Comparison of ENCODE assay signal across 12 cellular contexts in the genomic region with DNA sequence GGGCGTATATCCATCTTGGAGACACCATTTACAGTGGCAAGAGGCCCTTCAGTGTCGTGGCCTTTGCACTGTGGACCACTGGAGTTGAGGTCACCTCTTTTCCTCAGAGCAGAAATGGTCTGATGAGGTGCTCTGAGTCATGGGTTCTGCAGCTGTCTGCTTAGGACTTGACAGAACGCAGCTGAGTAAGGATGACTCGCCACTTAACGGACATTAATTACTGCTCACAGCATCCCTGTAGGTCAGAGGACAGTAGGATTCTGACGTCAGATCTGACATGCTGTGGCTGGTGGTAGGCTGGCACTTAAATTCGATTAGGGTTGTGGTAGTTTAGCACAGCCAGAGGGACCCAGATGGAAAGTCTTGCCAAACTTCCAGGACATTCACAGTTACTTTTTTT.
DNase-seq lines count a peak whose midpoint lies in the region; TF ChIP-seq lines count a peak whose summit lies in the region.
"Had no signal": no experiment of that assay in that cellular context is flagged by ENCODE, and none has a peak within 500 bp of the region (broad histone marks: within the 10 kb centered on the region; RNA-seq: fewer than 3 reads in every experiment).

No MANE protein-coding gene starts in this region.

- no peaks in the 10 kb centered on the region for H3K4me1 Mint-ChIP-seq in activated CD4-positive, alpha-beta T cell treated with anti-CD3 and anti-CD28 coated beads, Interleukin-2, amount 10 ng/mL, durations not matched to agents 24 days and 14 days
- H3K4me1 Mint-ChIP-seq in activated naive CD4-positive, alpha-beta T cell treated with anti-CD3 and anti-CD28 coated beads, Interleukin-2, amount 10 ng/mL, durations not matched to agents 7 days and 5 days = no peaks in the 10 kb centered on the region
- H3K4me1 Mint-ChIP-seq: CD8-positive, alpha-beta memory T cell had no signal

- no peaks in the 10 kb centered on the region for H3K36me3 Mint-ChIP-seq in activated CD4-positive, alpha-beta T cell treated with anti-CD3 and anti-CD28 coated beads, Interleukin-2, amount 10 ng/mL, durations not matched to agents 24 days and 14 days (ENCODE audit: low read depth)
- no peaks in the 10 kb centered on the region for H3K36me3 Mint-ChIP-seq in activated naive CD4-positive, alpha-beta T cell treated with anti-CD3 and anti-CD28 coated beads, Interleukin-2, amount 10 ng/mL, durations not matched to agents 7 days and 5 days
- H3K36me3 Mint-ChIP-seq: CD8-positive, alpha-beta memory T cell; WTC11 had no signal

- H3K4me3 ChIP-seq in AG04449 (ENCODE audit: low read depth, low read length) = no peak overlapping the region

- POLR2A ChIA-PET in AG04449 (lab: Yijun Ruan, JAX) = no interaction called here

- TF ChIP-seq CTCF in AG04449 (IDR thresholded peaks at IDR 0.05; ENCODE audit: insufficient read depth, low read length, missing control alignments) = no peak

- intact Hi-C loops in activated CD4-positive, alpha-beta T cell treated with anti-CD3 and anti-CD28 coated beads, Interleukin-2, amount 10 ng/mL, durations not matched to agents 24 days and 14 days (cut with micrococcal nuclease) = no loop called here

- DNase-seq in AG04449 (ENCODE audit: low read depth, low spot score) (peak; percentile 62), HS-5 (ENCODE audit: low read depth) (peak; percentile 96), SW480 (ENCODE audit: low spot score) (peak; percentile 34), hepatic stellate cell (ENCODE audit: low spot score) (peak; percentile 56), cerebellum (ENCODE audit: low spot score) (no peak), G401 (ENCODE audit: low spot score) (no peak)
- DNase-seq in activated CD4-positive, alpha-beta T cell treated with anti-CD3 and anti-CD28 coated beads, Interleukin-2, amount 10 ng/mL, durations not matched to agents 24 days and 14 days = no peak
- no peak for DNase-seq in activated naive CD4-positive, alpha-beta T cell treated with anti-CD3 and anti-CD28 coated beads, Interleukin-2, amount 10 ng/mL, durations not matched to agents 7 days and 5 days
- DNase-seq: CD8-positive, alpha-beta memory T cell; NCI-H187; posterior cingulate gyrus had no signal

- peaks cover 5% of the 10 kb centered on the region for H3K27me3 Mint-ChIP-seq in activated CD4-positive, alpha-beta T cell treated with anti-CD3 and anti-CD28 coated beads, Interleukin-2, amount 10 ng/mL, durations not matched to agents 24 days and 14 days
- H3K27me3 Mint-ChIP-seq in activated naive CD4-positive, alpha-beta T cell treated with anti-CD3 and anti-CD28 coated beads, Interleukin-2, amount 10 ng/mL, durations not matched to agents 7 days and 5 days = peaks cover 8% of the 10 kb centered on the region

- H3K9me3 Mint-ChIP-seq in activated CD4-positive, alpha-beta T cell treated with anti-CD3 and anti-CD28 coated beads, Interleukin-2, amount 10 ng/mL, durations not matched to agents 24 days and 14 days = peaks cover 6% of the 10 kb centered on the region
- peaks cover 4% of the 10 kb centered on the region for H3K9me3 Mint-ChIP-seq in activated naive CD4-positive, alpha-beta T cell treated with anti-CD3 and anti-CD28 coated beads, Interleukin-2, amount 10 ng/mL, durations not matched to agents 7 days and 5 days
- H3K9me3 Mint-ChIP-seq: WTC11 had no signal

- CTCF ChIA-PET in AG04449 (lab: Yijun Ruan, JAX) = no interaction called here
- CTCF ChIA-PET in activated naive CD4-positive, alpha-beta T cell treated with anti-CD3 and anti-CD28 coated beads, Interleukin-2, amount 10 ng/mL, durations not matched to agents 7 days and 5 days (lab: Charles Lee) = no interaction called here

- no peak overlapping the region for H3K4me3 Mint-ChIP-seq in activated CD4-positive, alpha-beta T cell treated with anti-CD3 and anti-CD28 coated beads, Interleukin-2, amount 10 ng/mL, durations not matched to agents 24 days and 14 days
- no peak overlapping the region for H3K4me3 Mint-ChIP-seq in activated naive CD4-positive, alpha-beta T cell treated with anti-CD3 and anti-CD28 coated beads, Interleukin-2, amount 10 ng/mL, durations not matched to agents 7 days and 5 days
- H3K4me3 Mint-ChIP-seq: CD8-positive, alpha-beta memory T cell; WTC11 had no signal

- in situ Hi-C loops in G401 (cut with HindIII; ENCODE audit: low sequenced_read_pairs) = no loop called here

- H3K27ac Mint-ChIP-seq in activated CD4-positive, alpha-beta T cell treated with anti-CD3 and anti-CD28 coated beads, Interleukin-2, amount 10 ng/mL, durations not matched to agents 24 days and 14 days = no peak overlapping the region
- no peak overlapping the region for H3K27ac Mint-ChIP-seq in activated naive CD4-positive, alpha-beta T cell treated with anti-CD3 and anti-CD28 coated beads, Interleukin-2, amount 10 ng/mL, durations not matched to agents 7 days and 5 days
- H3K27ac Mint-ChIP-seq: CD8-positive, alpha-beta memory T cell; WTC11 had no signal

Comparison
In these comparisons a context has a peak if more than half of its experiments do, and no peak if none do; other contexts are left out.
1. DNase-seq: peak in AG04449 (single experiment), HS-5 (single experiment), SW480 (single experiment) and hepatic stellate cell (single experiment); none in cerebellum (single experiment), G401 (single experiment), activated CD4-positive, alpha-beta T cell treated with anti-CD3 and anti-CD28 coated beads, Interleukin-2, amount 10 ng/mL, durations not matched to agents 24 days and 14 days (single experiment) and activated naive CD4-positive, alpha-beta T cell treated with anti-CD3 and anti-CD28 coated beads, Interleukin-2, amount 10 ng/mL, durations not matched to agents 7 days and 5 days (single experiment).